In the genomic region with DNA sequence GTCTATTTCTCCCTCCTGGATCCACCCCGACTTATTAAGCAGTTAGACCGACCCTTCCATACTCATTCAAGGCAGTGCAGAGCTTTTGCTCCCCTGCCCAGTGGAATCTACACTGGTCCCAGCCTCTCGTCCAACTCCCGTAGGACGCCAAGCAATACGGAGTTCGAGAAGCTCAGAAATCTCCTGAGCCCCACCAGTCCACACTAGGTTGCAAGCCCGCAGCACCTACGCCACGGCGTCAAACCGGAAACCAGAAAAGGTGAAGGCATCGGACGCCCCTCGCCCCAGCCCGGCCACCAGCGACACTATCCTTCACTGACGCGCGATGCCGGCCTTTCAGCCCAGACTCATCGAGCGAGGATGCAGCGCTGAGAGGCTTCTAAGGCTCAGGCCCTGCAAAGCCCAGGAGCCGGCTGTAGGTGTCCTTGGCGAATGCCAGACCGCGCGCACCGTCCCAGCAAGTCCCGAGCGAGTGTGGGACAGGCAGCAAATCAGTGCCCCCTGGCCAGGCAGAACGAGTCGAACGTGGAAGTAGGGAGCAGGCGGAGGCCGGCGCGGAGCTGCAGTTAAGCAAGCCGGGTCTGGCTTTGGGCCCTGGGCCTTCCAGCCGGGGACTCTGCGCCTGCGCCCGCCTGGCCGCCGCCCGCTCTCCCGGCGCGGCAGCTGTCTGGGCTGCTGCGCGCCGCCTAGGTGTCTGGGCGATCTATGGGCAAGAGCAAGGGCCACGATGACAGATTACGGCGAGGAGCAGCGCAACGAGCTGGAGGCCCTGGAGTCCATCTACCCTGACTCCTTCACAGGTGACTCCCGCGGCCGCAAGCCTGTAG, we compare ENCODE assay signal across 1 cellular context.
TF ChIP-seq lines count a peak whose summit lies in the region.

RWDD1 (plus strand) TSS at position 649 of the 827 bp plus-strand sequence; CDS start at position 728, 79 bp downstream.

TF ChIP-seq in HEK293, 187 proteins besides CTCF, POLR2A, EP300 and RAD21 (continued from another document):
- peak; percentile 100 for TF ChIP-seq ZBTB17 (tag by site-specific recombination; IDR thresholded peaks at IDR 0.05)
- TF ChIP-seq ZNF16 (tag by site-specific recombination; IDR thresholded peaks at IDR 0.05; ENCODE audit: low read depth) = no peak
- no peak for TF ChIP-seq ZNF768 (tag by site-specific recombination; IDR thresholded peaks at IDR 0.05)
- peak; percentile 93 for TF ChIP-seq ZBTB8A (tag by site-specific recombination; IDR thresholded peaks at IDR 0.05)
- TF ChIP-seq ZBTB20 (tag by site-specific recombination; IDR thresholded peaks at IDR 0.05) = peak; percentile 97
- TF ChIP-seq ZNF10 (tag by site-specific recombination; IDR thresholded peaks at IDR 0.05) = peak; percentile 81
- TF ChIP-seq ZEB2 (tag by site-specific recombination; IDR thresholded peaks at IDR 0.05) = peak; percentile 84; the same call in 1 of the 2 replicates
- TF ChIP-seq ZNF214 (tag by site-specific recombination; IDR thresholded peaks at IDR 0.05; ENCODE audit: borderline replicate concordance) = no peak
- TF ChIP-seq ZNF660 (tag by site-specific recombination; IDR thresholded peaks at IDR 0.05) = peak; percentile 95
- TF ChIP-seq SP7 (tag by site-specific recombination; IDR thresholded peaks at IDR 0.05) = peak; percentile 92
